13 cellular contexts compared by ENCODE assay signal in the genomic region with DNA sequence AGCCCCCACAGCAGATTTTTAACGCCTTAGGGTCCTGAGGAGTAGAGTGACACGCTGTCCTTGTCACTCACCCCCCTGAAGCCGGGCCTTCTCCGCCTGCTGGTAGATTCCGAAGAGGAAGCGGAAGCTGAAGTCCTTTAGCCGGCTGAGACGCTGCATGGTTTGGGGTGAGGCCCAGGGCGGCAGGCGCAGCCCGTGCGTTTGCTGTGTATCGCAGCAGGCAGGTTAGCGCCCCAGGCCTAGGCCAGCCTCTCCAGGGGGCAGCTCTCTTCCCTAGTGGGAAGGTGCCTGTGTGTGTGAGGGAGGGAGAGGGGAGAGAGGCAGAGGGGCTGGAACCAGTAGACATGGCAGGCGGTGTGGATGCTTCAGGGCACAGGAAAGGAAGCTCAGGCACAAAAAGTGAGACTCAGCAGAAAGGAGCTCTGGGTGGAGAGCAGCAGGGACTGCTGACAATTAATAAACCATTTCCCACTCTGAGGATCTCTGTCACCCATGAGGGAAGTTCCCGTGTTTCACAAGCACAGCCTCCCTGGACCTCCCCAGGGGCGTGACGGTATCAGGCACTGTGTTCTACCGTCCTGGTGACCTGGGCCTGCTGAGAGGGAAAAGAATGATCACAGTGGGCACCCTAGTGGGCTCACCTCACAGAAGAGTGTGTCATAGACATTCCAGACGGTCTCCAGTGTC. TPM values are rescaled to one million over a fixed set of nuclear protein-coding genes. Genes with fewer than 3 reads are reported as not detected.
A peak's percentile ranks its signal among the peaks of the same experiment; 100 is the strongest.
DNase-seq lines count a peak whose midpoint lies in the region; ATAC-seq and TF ChIP-seq lines count a peak whose summit lies in the region.
"Had no signal": no experiment of that assay in that cellular context is flagged by ENCODE, and none has a peak within 500 bp of the region (broad histone marks: within the 10 kb centered on the region; RNA-seq: fewer than 3 reads in every experiment).

No MANE protein-coding gene starts in this region.

- no peaks in the 10 kb centered on the region for H3K9me3 Mint-ChIP-seq in activated T-helper 2 cell treated with anti-CD3 and anti-CD28 coated beads, Interferon-gamma antibody, Interleukin-2, Interleukin-4, amounts not matched to agents 10 μg/mL and 5 μg/mL and 100 μg/mL, durations not matched to agents 14 hours and 24 hours and 36 hours
- no peaks in the 10 kb centered on the region for H3K9me3 Mint-ChIP-seq in nephron progenitor cell

- H3K27ac ChIP-seq in HEK293 (ENCODE audit: extremely low read depth, low read depth, low read length), result no peak overlapping the region
- H3K27ac ChIP-seq: epithelial cell of prostate had no signal

- POLR2A ChIA-PET in HEK293 (lab: Yijun Ruan, JAX), result interaction anchor here (1.0 to 6.7 kb wide), 3 partner anchors 11 to 30 kb away, joined by 3 to 61 read pairs (median 14); a partner anchor contains a TSS

- peaks cover 21% of the 10 kb centered on the region for H3K4me1 Mint-ChIP-seq in activated T-helper 2 cell treated with anti-CD3 and anti-CD28 coated beads, Interferon-gamma antibody, Interleukin-2, Interleukin-4, amounts not matched to agents 10 μg/mL and 5 μg/mL and 100 μg/mL, durations not matched to agents 14 hours and 24 hours and 36 hours (ENCODE audit: low read depth)
- peaks cover 29% of the 10 kb centered on the region for H3K4me1 Mint-ChIP-seq in nephron progenitor cell

- DNase-seq in activated T-helper 2 cell treated with anti-CD3 and anti-CD28 coated beads, Interferon-gamma antibody, Interleukin-2, Interleukin-4, amounts not matched to agents 10 μg/mL and 5 μg/mL and 100 μg/mL, durations not matched to agents 14 hours and 24 hours and 36 hours (ENCODE audit: low spot score), result no peak
- no peak for DNase-seq in nephron progenitor cell
- DNase-seq in stimulated activated CD4-positive, alpha-beta T cell treated with anti-CD3 and anti-CD28 coated beads, Interleukin-12 subunit alpha, Interleukin-12 subunit beta, amount 100 ng/mL, for 4 hours, result no peak
- no peak for DNase-seq in NCI-H1417 treated with DMSO at 0.1 percent for 48 hours (lab: John Stamatoyannopoulos, UW)
- DNase-seq: activated CD4-positive, alpha-beta T cell treated with anti-CD3 and anti-CD28 coated beads, Interleukin-2, amount 50 U/mL, for 48 hours; DMS153; NCI-H446 treated with DMSO at 0.1 percent for 48 hours; nucleus accumbens had no signal

- H3K36me3 Mint-ChIP-seq in activated T-helper 2 cell treated with anti-CD3 and anti-CD28 coated beads, Interferon-gamma antibody, Interleukin-2, Interleukin-4, amounts not matched to agents 10 μg/mL and 5 μg/mL and 100 μg/mL, durations not matched to agents 14 hours and 24 hours and 36 hours (ENCODE audit: low read depth), result peaks cover 49% of the 10 kb centered on the region
- peaks cover 50% of the 10 kb centered on the region for H3K36me3 Mint-ChIP-seq in nephron progenitor cell (ENCODE audit: low read depth)

- no peaks in the 10 kb centered on the region for H3K9me3 ChIP-seq in HEK293 (ENCODE audit: control insufficient read depth, insufficient read depth, low read depth, low read length)

- no peaks in the 10 kb centered on the region for H3K27me3 Mint-ChIP-seq in activated T-helper 2 cell treated with anti-CD3 and anti-CD28 coated beads, Interferon-gamma antibody, Interleukin-2, Interleukin-4, amounts not matched to agents 10 μg/mL and 5 μg/mL and 100 μg/mL, durations not matched to agents 14 hours and 24 hours and 36 hours (ENCODE audit: low read depth)
- H3K27me3 Mint-ChIP-seq in nephron progenitor cell (ENCODE audit: low read depth, poor library complexity), result no peaks in the 10 kb centered on the region
- H3K27me3 Mint-ChIP-seq: B cell had no signal

- intact Hi-C loops in activated T-helper 2 cell treated with anti-CD3 and anti-CD28 coated beads, Interferon-gamma antibody, Interleukin-2, Interleukin-4, amounts not matched to agents 10 μg/mL and 5 μg/mL and 100 μg/mL, durations not matched to agents 14 hours and 24 hours and 36 hours (cut with micrococcal nuclease), result no loop called here

- peaks cover 9 to 68% of the 10 kb centered on the region in 2 experiments for H3K36me3 ChIP-seq in HEK293 (ENCODE audit: control insufficient read depth in 2 of 2, insufficient read depth in 1 of 2, low read length in 2 of 2)

- CTCF ChIA-PET in HEK293 (lab: Yijun Ruan, JAX), result interaction anchor here (0.6 to 1.0 kb wide), 3 partner anchors 13 to 869 kb away, joined by 3 read pairs; a partner anchor contains a TSS

- TF ChIP-seq CTCF in HEK293 (tag by site-specific recombination; IDR thresholded peaks at IDR 0.05) (no peak), nephron progenitor cell (IDR thresholded peaks at IDR 0.05) (no peak)

- peak overlapping the region; percentile 37 for H3K27ac Mint-ChIP-seq in activated T-helper 2 cell treated with anti-CD3 and anti-CD28 coated beads, Interferon-gamma antibody, Interleukin-2, Interleukin-4, amounts not matched to agents 10 μg/mL and 5 μg/mL and 100 μg/mL, durations not matched to agents 14 hours and 24 hours and 36 hours
- peak overlapping the region; percentile 79 for H3K27ac Mint-ChIP-seq in nephron progenitor cell
- H3K27ac Mint-ChIP-seq: B cell had no signal

- H3K4me3 ChIP-seq in HEK293 (ENCODE audit: low read depth, low read length), result no peak overlapping the region

- no peak for ATAC-seq in HG03565 (IDR thresholded peaks at IDR 0.05; ENCODE audit: unreplicated experiment)

- no peak overlapping the region for H3K4me3 Mint-ChIP-seq in activated T-helper 2 cell treated with anti-CD3 and anti-CD28 coated beads, Interferon-gamma antibody, Interleukin-2, Interleukin-4, amounts not matched to agents 10 μg/mL and 5 μg/mL and 100 μg/mL, durations not matched to agents 14 hours and 24 hours and 36 hours (ENCODE audit: low read depth)
- no peak overlapping the region for H3K4me3 Mint-ChIP-seq in nephron progenitor cell
- H3K4me3 Mint-ChIP-seq: B cell had no signal

- H3K4me1 ChIP-seq in HEK293 (ENCODE audit: control insufficient read depth, insufficient read depth, low read length), result no peaks in the 10 kb centered on the region

TF ChIP-seq in HEK293, 187 proteins besides CTCF, POLR2A, EP300 and RAD21:
- peak; percentile 74 for TF ChIP-seq ZIC2 (tag by site-specific recombination; IDR thresholded peaks at IDR 0.05)
- TF ChIP-seq ZNF768 (tag by site-specific recombination; IDR thresholded peaks at IDR 0.05), result no peak
- peak; percentile 25; the same call in 1 of the 2 replicates for TF ChIP-seq GLIS1 (tag by site-specific recombination; IDR thresholded peaks at IDR 0.05)
- no peak for TF ChIP-seq ZNF211 (tag by site-specific recombination; IDR thresholded peaks at IDR 0.05; ENCODE audit: low read depth)
- TF ChIP-seq SP2 (tag by site-specific recombination; IDR thresholded peaks at IDR 0.05), result 0 out of 2 replicates have a peak, but pooled peaks have one; percentile 11

RNA-seq across cellular contexts. Expression of a gene that starts 3.8 kb away (rescaled TPM):
- total RNA-seq in activated T-helper 2 cell treated with anti-CD3 and anti-CD28 coated beads, Interferon-gamma antibody, Interleukin-2, Interleukin-4, amounts not matched to agents 10 μg/mL and 5 μg/mL and 100 μg/mL, durations not matched to agents 14 hours and 24 hours and 36 hours, result 23.2 and 24.5 TPM in 2 replicates

RNA-seq across cellular contexts. Expression of a gene that starts 13.0 kb away (rescaled TPM):
- total RNA-seq in activated T-helper 2 cell treated with anti-CD3 and anti-CD28 coated beads, Interferon-gamma antibody, Interleukin-2, Interleukin-4, amounts not matched to agents 10 μg/mL and 5 μg/mL and 100 μg/mL, durations not matched to agents 14 hours and 24 hours and 36 hours, result 10.8 and 11.4 TPM in 2 replicates

RNA-seq across cellular contexts. Expression of a gene that starts 25.1 kb away (rescaled TPM):
- 83.2 and 89.4 TPM in 2 replicates for total RNA-seq in activated T-helper 2 cell treated with anti-CD3 and anti-CD28 coated beads, Interferon-gamma antibody, Interleukin-2, Interleukin-4, amounts not matched to agents 10 μg/mL and 5 μg/mL and 100 μg/mL, durations not matched to agents 14 hours and 24 hours and 36 hours

RNA-seq across cellular contexts. Expression of a gene that starts 30.0 kb away (rescaled TPM):
- total RNA-seq in activated T-helper 2 cell treated with anti-CD3 and anti-CD28 coated beads, Interferon-gamma antibody, Interleukin-2, Interleukin-4, amounts not matched to agents 10 μg/mL and 5 μg/mL and 100 μg/mL, durations not matched to agents 14 hours and 24 hours and 36 hours, result 158 and 161 TPM in 2 replicates

RNA-seq across cellular contexts. Expression of a gene that starts 58.6 kb away (rescaled TPM):
- total RNA-seq in activated T-helper 2 cell treated with anti-CD3 and anti-CD28 coated beads, Interferon-gamma antibody, Interleukin-2, Interleukin-4, amounts not matched to agents 10 μg/mL and 5 μg/mL and 100 μg/mL, durations not matched to agents 14 hours and 24 hours and 36 hours, result 21.4 and 22.2 TPM in 2 replicates
- total RNA-seq: OCI-LY7 had no signal
